19 cellular contexts compared by ENCODE assay signal in genomic region chr16:35797811-35798210, GRCh38.
"Had no signal": no experiment of that assay in that cellular context is flagged by ENCODE, and none has a peak within 500 bp of the region (broad histone marks: within the 10 kb centered on the region; RNA-seq: fewer than 3 reads in every experiment).

No MANE protein-coding gene starts in this region.

- H3K4me1 ChIP-seq: gastroesophageal sphincter, spleen, vagina had no signal

- H3K27ac ChIP-seq: coronary artery, gastroesophageal sphincter, heart left ventricle, spleen, thoracic aorta, vagina had no signal

- DNase-seq: activated CD4-positive, alpha-beta T cell treated with anti-CD3 and anti-CD28 coated beads for 4 hours; activated CD4-positive, alpha-beta T cell treated with anti-CD3 and anti-CD28 coated beads, Interleukin-2, amount 50 U/mL, for 48 hours; activated CD4-positive, CD25-positive, alpha-beta regulatory T cell; activated naive CD4-positive, alpha-beta T cell treated with anti-CD3 and anti-CD28 coated beads for 36 hours; activated T-cell treated with anti-CD3 and anti-CD28 coated beads, Interleukin-2, amount 50 U/mL, for 48 hours; amygdala; cerebellar nuclear complex; heart left ventricle; left cardiac atrium; midbrain; natural killer cell; spleen; stimulated activated CD4-positive, alpha-beta T cell treated with anti-CD3 and anti-CD28 coated beads, Interleukin-4, amount 100 ng/mL, for 1 hour; stimulated activated naive CD4-positive, alpha-beta T cell had no signal

- H3K9me3 ChIP-seq: thoracic aorta, vagina had no signal

- H3K36me3 Mint-ChIP-seq: type B pancreatic cell had no signal

- H3K27ac Mint-ChIP-seq: activated naive CD4-positive, alpha-beta T cell treated with anti-CD3 and anti-CD28 coated beads for 36 hours; natural killer cell; type B pancreatic cell had no signal

- ATAC-seq: gastroesophageal sphincter, heart left ventricle, left cardiac atrium, natural killer cell had no signal

- H3K4me3 ChIP-seq: coronary artery, gastroesophageal sphincter, heart left ventricle, spleen, thoracic aorta, vagina had no signal

- H3K36me3 ChIP-seq: gastroesophageal sphincter, heart left ventricle, spleen, thoracic aorta, vagina had no signal

- H3K27me3 ChIP-seq: gastroesophageal sphincter, spleen, vagina had no signal
